Comparison of ENCODE assay signal across 1 cellular context in genomic region chr1:43557744-43558245, GRCh38.
TF ChIP-seq lines count a peak whose summit lies in the region.

No MANE protein-coding gene starts in this region.

TF ChIP-seq in K562, 482 proteins besides CTCF, POLR2A, EP300 and RAD21 (continued from another document):
- TF ChIP-seq, protein P1, sequence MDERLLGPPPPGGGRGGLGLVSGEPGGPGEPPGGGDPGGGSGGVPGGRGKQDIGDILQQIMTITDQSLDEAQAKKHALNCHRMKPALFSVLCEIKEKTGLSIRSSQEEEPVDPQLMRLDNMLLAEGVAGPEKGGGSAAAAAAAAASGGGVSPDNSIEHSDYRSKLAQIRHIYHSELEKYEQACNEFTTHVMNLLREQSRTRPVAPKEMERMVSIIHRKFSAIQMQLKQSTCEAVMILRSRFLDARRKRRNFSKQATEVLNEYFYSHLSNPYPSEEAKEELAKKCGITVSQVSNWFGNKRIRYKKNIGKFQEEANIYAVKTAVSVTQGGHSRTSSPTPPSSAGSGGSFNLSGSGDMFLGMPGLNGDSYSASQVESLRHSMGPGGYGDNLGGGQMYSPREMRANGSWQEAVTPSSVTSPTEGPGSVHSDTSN (CRISPR knock-in tag; IDR thresholded peaks at IDR 0.05; ENCODE audit: low read depth): no peak
- TF ChIP-seq, protein P1 (tag; conservative IDR thresholded peaks at IDR 0.05; ENCODE audit: low read depth): no peak
TF ChIP-seq in K562: peak in this region for 0.
